ENCODE assay signal across 1 cellular context in genomic region chr1:2414297-2414958, GRCh38.
TF ChIP-seq lines count a peak whose summit lies in the region.

No MANE protein-coding gene starts in this region.

TF ChIP-seq in HEK293, 187 proteins besides CTCF, POLR2A, EP300 and RAD21 (continued from another document and continues in another):
- TF ChIP-seq, protein P1, sequence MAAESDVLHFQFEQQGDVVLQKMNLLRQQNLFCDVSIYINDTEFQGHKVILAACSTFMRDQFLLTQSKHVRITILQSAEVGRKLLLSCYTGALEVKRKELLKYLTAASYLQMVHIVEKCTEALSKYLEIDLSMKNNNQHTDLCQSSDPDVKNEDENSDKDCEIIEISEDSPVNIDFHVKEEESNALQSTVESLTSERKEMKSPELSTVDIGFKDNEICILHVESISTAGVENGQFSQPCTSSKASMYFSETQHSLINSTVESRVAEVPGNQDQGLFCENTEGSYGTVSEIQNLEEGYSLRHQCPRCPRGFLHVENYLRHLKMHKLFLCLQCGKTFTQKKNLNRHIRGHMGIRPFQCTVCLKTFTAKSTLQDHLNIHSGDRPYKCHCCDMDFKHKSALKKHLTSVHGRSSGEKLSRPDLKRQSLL (tag by site-specific recombination; IDR thresholded peaks at IDR 0.05), result no peak
- no peak for TF ChIP-seq ZNF623 (tag by site-specific recombination; IDR thresholded peaks at IDR 0.05)
- no peak for TF ChIP-seq ZXDB (tag by site-specific recombination; IDR thresholded peaks at IDR 0.05)
- no peak for TF ChIP-seq ZSCAN23 (tag by site-specific recombination; IDR thresholded peaks at IDR 0.05)
- TF ChIP-seq ZNF426 (tag by site-specific recombination; IDR thresholded peaks at IDR 0.05), result no peak
- no peak for TF ChIP-seq HOXD13 (CRISPR knock-in tag; IDR thresholded peaks at IDR 0.05; ENCODE audit: borderline replicate concordance)
- TF ChIP-seq ZNF561 (tag by site-specific recombination; IDR thresholded peaks at IDR 0.05; ENCODE audit: borderline replicate concordance), result no peak
- no peak for TF ChIP-seq PRDM1 (tag by site-specific recombination; IDR thresholded peaks at IDR 0.05)
- no peak for TF ChIP-seq ZFP41 (tag by site-specific recombination; IDR thresholded peaks at IDR 0.05; ENCODE audit: borderline replicate concordance)
- no peak for TF ChIP-seq ZNF48 (tag by site-specific recombination; IDR thresholded peaks at IDR 0.05)
- TF ChIP-seq PRDM4 (tag by site-specific recombination; IDR thresholded peaks at IDR 0.05), result no peak
- TF ChIP-seq ZNF843 (tag by site-specific recombination; IDR thresholded peaks at IDR 0.05), result no peak
- TF ChIP-seq ZNF660 (tag by site-specific recombination; IDR thresholded peaks at IDR 0.05), result no peak
- no peak for TF ChIP-seq MEIS1 (CRISPR knock-in tag; IDR thresholded peaks at IDR 0.05; ENCODE audit: borderline replicate concordance)
- no peak for TF ChIP-seq ZNF280C (tag by site-specific recombination; IDR thresholded peaks at IDR 0.05)
- no peak for TF ChIP-seq ZNF548 (tag by site-specific recombination; IDR thresholded peaks at IDR 0.05)
- no peak for TF ChIP-seq ZNF629 (tag by site-specific recombination; IDR thresholded peaks at IDR 0.05)
- TF ChIP-seq ZNF2 (tag by site-specific recombination; IDR thresholded peaks at IDR 0.05), result peak; percentile 84
- TF ChIP-seq TCF7L2 (IDR thresholded peaks at IDR 0.05; ENCODE audit: borderline replicate concordance, low read depth, low read length), result no peak
- no peak for TF ChIP-seq ZBTB11 (tag by site-specific recombination; conservative IDR thresholded peaks at IDR 0.05; ENCODE audit: low read depth)
- no peak; the same call in none of the 2 replicates for TF ChIP-seq SP2 (tag by site-specific recombination; IDR thresholded peaks at IDR 0.05)
- TF ChIP-seq ZBTB17 (tag by site-specific recombination; IDR thresholded peaks at IDR 0.05), result peak; percentile 35; the same call in 1 of the 2 replicates
- TF ChIP-seq ZNF600 (tag by site-specific recombination; IDR thresholded peaks at IDR 0.05), result no peak
- no peak for TF ChIP-seq ZNF518A (tag by site-specific recombination; conservative IDR thresholded peaks at IDR 0.05; ENCODE audit: low read depth)
- no peak for TF ChIP-seq ZNF175 (tag by site-specific recombination; IDR thresholded peaks at IDR 0.05)
- no peak for TF ChIP-seq PRDM6 (tag by site-specific recombination; IDR thresholded peaks at IDR 0.05)
- no peak for TF ChIP-seq ZNF530 (tag by site-specific recombination; IDR thresholded peaks at IDR 0.05; ENCODE audit: low read depth)
- TF ChIP-seq ZNF449 (tag by site-specific recombination; IDR thresholded peaks at IDR 0.05), result no peak
- peak; percentile 63; the same call in 1 of the 2 replicates for TF ChIP-seq ZBTB10 (tag by site-specific recombination; IDR thresholded peaks at IDR 0.05)
- no peak for TF ChIP-seq PATZ1 (tag by site-specific recombination; IDR thresholded peaks at IDR 0.05)
- TF ChIP-seq ZNF626 (tag by site-specific recombination; IDR thresholded peaks at IDR 0.05), result no peak
- no peak for TF ChIP-seq ZNF76 (tag by site-specific recombination; IDR thresholded peaks at IDR 0.05; ENCODE audit: borderline replicate concordance, low read depth)
- peak; percentile 30; the same call in 1 of the 2 replicates for TF ChIP-seq MZF1 (tag by site-specific recombination; IDR thresholded peaks at IDR 0.05; ENCODE audit: borderline replicate concordance)
- no peak for TF ChIP-seq ZNF792 (tag by site-specific recombination; IDR thresholded peaks at IDR 0.05)
- TF ChIP-seq ZNF184 (tag by site-specific recombination; IDR thresholded peaks at IDR 0.05), result no peak
- TF ChIP-seq ZIC2 (tag by site-specific recombination; IDR thresholded peaks at IDR 0.05), result peak; percentile 75
